ENCODE assay signal across 10 cellular contexts in genomic region chr11:114011443-114011842, GRCh38. TPM values are rescaled to one million over a fixed set of nuclear protein-coding genes. Genes with fewer than 3 reads are reported as not detected.
"Had no signal": no experiment of that assay in that cellular context is flagged by ENCODE, and none has a peak within 500 bp of the region (broad histone marks: within the 10 kb centered on the region; RNA-seq: fewer than 3 reads in every experiment).

No MANE protein-coding gene starts in this region.

- H3K4me3 ChIP-seq: GM23338, K562 had no signal

- FAIRE-seq: H1, H54, HTR-8/SVneo, K562 had no signal

- DNase-seq: H9, HCEC 1CT, IMR-90, KG1 had no signal

- ATAC-seq: GM23338, K562 had no signal

RNA-seq across cellular contexts. Expression of gene HTR3A, which starts 36.5 kb away (rescaled TPM):
- total RNA-seq: HT-29, IMR-90, K562 had no signal
- polyA plus RNA-seq: IMR-90, K562 had no signal

RNA-seq across cellular contexts. Expression of gene ZBTB16, which starts 48.1 kb away (rescaled TPM):
- total RNA-seq: H9, HT-29, IMR-90 had no signal
- polyA plus RNA-seq: IMR-90 had no signal
